Comparison of ENCODE assay signal across 1 cellular context in the genomic region with DNA sequence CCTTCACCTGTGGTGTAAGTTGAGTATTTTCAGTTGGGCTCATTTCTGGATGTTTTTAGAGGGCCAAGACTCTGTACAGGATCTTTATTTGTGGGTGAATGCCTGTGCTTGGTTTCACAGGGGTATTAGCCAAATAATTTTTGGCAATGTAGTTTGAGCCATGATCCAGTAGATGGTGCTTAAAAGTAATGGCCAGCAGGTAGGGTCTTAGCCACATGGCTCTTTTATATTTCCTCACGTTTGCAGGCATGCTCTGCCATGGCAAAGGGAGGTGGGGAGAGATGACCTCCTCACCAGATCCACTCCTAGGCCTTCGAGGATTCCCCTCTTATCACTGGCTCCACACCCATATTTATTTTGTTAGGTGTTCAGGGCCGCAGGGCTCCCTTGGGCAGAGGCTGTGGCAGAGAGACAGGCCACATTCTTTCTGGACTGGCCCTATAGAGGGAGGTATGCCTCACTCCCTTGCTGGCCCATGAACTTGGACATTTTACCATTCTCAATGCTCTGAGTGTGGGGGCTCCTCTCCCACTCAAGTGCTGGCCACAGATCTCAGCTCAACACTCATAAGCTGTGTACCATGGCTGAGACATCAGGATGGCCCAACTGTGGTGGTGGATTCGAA.
A peak's percentile ranks its signal among the peaks of the same experiment; 100 is the strongest.
TF ChIP-seq lines count a peak whose summit lies in the region.

No MANE protein-coding gene starts in this region.

TF ChIP-seq in GM12878, 131 proteins besides CTCF, POLR2A, EP300 and RAD21:
- TF ChIP-seq, protein P1, sequence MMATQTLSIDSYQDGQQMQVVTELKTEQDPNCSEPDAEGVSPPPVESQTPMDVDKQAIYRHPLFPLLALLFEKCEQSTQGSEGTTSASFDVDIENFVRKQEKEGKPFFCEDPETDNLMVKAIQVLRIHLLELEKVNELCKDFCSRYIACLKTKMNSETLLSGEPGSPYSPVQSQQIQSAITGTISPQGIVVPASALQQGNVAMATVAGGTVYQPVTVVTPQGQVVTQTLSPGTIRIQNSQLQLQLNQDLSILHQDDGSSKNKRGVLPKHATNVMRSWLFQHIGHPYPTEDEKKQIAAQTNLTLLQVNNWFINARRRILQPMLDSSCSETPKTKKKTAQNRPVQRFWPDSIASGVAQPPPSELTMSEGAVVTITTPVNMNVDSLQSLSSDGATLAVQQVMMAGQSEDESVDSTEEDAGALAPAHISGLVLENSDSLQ (IDR thresholded peaks at IDR 0.05): no peak
- peak; percentile 22; the same call in 1 of the 2 replicates for TF ChIP-seq SMC3 (IDR thresholded peaks at IDR 0.05; ENCODE audit: borderline replicate concordance, low read length)
